30 cellular contexts compared by ENCODE assay signal in the genomic region with DNA sequence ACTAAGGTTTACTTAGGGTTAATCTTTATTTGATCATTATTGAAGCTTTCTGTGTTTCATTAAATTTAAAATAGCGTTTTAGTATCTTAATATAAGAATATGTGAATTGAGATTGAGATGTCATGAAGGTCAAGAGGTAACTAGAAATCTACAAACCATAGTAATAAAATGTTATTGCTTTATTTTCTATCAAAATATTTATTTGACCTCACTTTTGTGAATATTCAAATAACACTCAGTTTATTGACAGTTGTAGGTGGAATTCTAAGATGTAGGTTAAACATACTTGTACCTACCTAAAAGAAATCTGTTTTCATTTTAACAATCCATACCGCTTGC. TPM values are rescaled to one million over a fixed set of nuclear protein-coding genes. Genes with fewer than 3 reads are reported as not detected.
DNase-seq lines count a peak whose midpoint lies in the region; ATAC-seq, FAIRE-seq and TF ChIP-seq lines count a peak whose summit lies in the region.
"Had no signal": no experiment of that assay in that cellular context is flagged by ENCODE, and none has a peak within 500 bp of the region (broad histone marks: within the 10 kb centered on the region; RNA-seq: fewer than 3 reads in every experiment).

No MANE protein-coding gene starts in this region.

- CTCF ChIA-PET in activated CD4-positive, alpha-beta memory T cell treated with anti-CD3 and anti-CD28 coated beads for 36 hours (lab: Charles Lee), result no interaction called here

- peaks cover 3% of the 10 kb centered on the region for H3K4me1 Mint-ChIP-seq in activated CD4-positive, alpha-beta memory T cell treated with anti-CD3 and anti-CD28 coated beads for 36 hours (ENCODE audit: low read depth)

- H3K4me3 ChIP-seq in HUES6 (ENCODE audit: low read depth, low read length) (peak overlapping the region; percentile 83; the same call in 1 of the 2 replicates), hepatocyte (no peak overlapping the region), pancreas (no peak overlapping the region)
- H3K4me3 ChIP-seq: colonic mucosa, MG63, skin epidermis had no signal

- no peak overlapping the region for H3K9ac ChIP-seq in HUES6 (ENCODE audit: low read length)

- H3K9me3 ChIP-seq in HUES6 (ENCODE audit: control insufficient read depth, insufficient read depth, low read depth, low read length) (no peaks in the 10 kb centered on the region), hepatocyte (ENCODE audit: low read depth) (no peaks in the 10 kb centered on the region), pancreas (no peaks in the 10 kb centered on the region)
- H3K9me3 ChIP-seq: colonic mucosa, MG63 had no signal

- no peaks in the 10 kb centered on the region for H3K9me3 Mint-ChIP-seq in activated CD4-positive, alpha-beta memory T cell treated with anti-CD3 and anti-CD28 coated beads for 36 hours
- H3K9me3 Mint-ChIP-seq: activated B cell treated with CpG ODN at 0.5 μM for 24 hours; activated CD8-positive, alpha-beta T cell treated with anti-CD3 and anti-CD28 coated beads for 36 hours had no signal

- intact Hi-C loops in pancreas (cut with DNase I), result no loop called here
- intact Hi-C loops in activated CD4-positive, alpha-beta memory T cell treated with anti-CD3 and anti-CD28 coated beads for 36 hours (cut with micrococcal nuclease), result no loop called here

- peak overlapping the region; percentile 51 for H3K27ac ChIP-seq in HUES6 (ENCODE audit: low read depth, low read length)
- peak overlapping the region; percentile 1 for H3K27ac ChIP-seq in hepatocyte
- no peak overlapping the region for H3K27ac ChIP-seq in pancreas
- H3K27ac ChIP-seq: C4-2B, colonic mucosa, skin epidermis had no signal

- in situ Hi-C loops in ACHN (cut with HindIII; ENCODE audit: low pct_ligation_motif_present, low pct_unique_long_range_greater_than_20kb, low sequenced_read_pairs), result no loop called here

- TF ChIP-seq CTCF in hepatocyte (IDR thresholded peaks at IDR 0.05; ENCODE audit: poor library complexity) (no peak), pancreas (IDR thresholded peaks at IDR 0.05) (no peak)

- H3K36me3 ChIP-seq in HUES6 (ENCODE audit: control insufficient read depth, insufficient read depth, low read length) (no peaks in the 10 kb centered on the region), hepatocyte (replicated peaks; ENCODE audit: insufficient read depth, low read depth) (no peaks in the 10 kb centered on the region), pancreas (no peaks in the 10 kb centered on the region)
- H3K36me3 ChIP-seq: colonic mucosa, MG63 had no signal

- peaks cover 57% of the 10 kb centered on the region for H3K4me1 ChIP-seq in HUES6 (ENCODE audit: control insufficient read depth, insufficient read depth, low read length)
- peaks cover 32% of the 10 kb centered on the region for H3K4me1 ChIP-seq in hepatocyte (ENCODE audit: insufficient read depth)
- peaks cover 0 to 29% (median 6%) of the 10 kb centered on the region in 3 donors for H3K4me1 ChIP-seq in pancreas

- POLR2A ChIA-PET in activated CD4-positive, alpha-beta memory T cell treated with anti-CD3 and anti-CD28 coated beads for 36 hours (lab: Charles Lee), result no interaction called here

- H3K27me3 ChIP-seq in HUES6 (ENCODE audit: control insufficient read depth, insufficient read depth, low read length) (no peaks in the 10 kb centered on the region), hepatocyte (no peaks in the 10 kb centered on the region), pancreas (peaks cover 0 to 7% (median 3%) of the 10 kb centered on the region in 4 donors)

- peak; percentile 8 for DNase-seq in ACHN
- DNase-seq in hepatocyte (ENCODE audit: low spot score), result no peak
- DNase-seq in pancreas, result no peak
- DNase-seq in activated CD4-positive, alpha-beta memory T cell treated with anti-CD3 and anti-CD28 coated beads for 36 hours, result no peak
- no peak for DNase-seq in DMS153 (lab: John Stamatoyannopoulos, UW)
- DNase-seq: activated B cell treated with CpG ODN at 0.5 μM for 24 hours; activated CD8-positive, alpha-beta T cell treated with anti-CD3 and anti-CD28 coated beads for 36 hours; activated effector memory CD4-positive, alpha-beta T cell treated with anti-CD3 and anti-CD28 coated beads, Interleukin-2, amount 50 U/mL, for 16 hours; colonic mucosa; effector memory CD8-positive, alpha-beta T cell; EL; HCEC 1CT; mammary epithelial cell; MG63; NCI-H1417 treated with DMSO at 0.1 percent for 48 hours; NCI-H446 treated with DMSO at 0.1 percent for 48 hours; nucleus accumbens; OCI-M1; SHP77; stimulated activated CD4-positive, alpha-beta T cell treated with anti-CD3 and anti-CD28 coated beads, Interleukin-1b, Interleukin-23, amount 100 ng/mL, for 48 hours; SW 1271; T1000 had no signal

- H3K79me2 ChIP-seq in hepatocyte, result peaks cover 98% of the 10 kb centered on the region

- no peak overlapping the region for H3K4me3 Mint-ChIP-seq in activated CD4-positive, alpha-beta memory T cell treated with anti-CD3 and anti-CD28 coated beads for 36 hours
- H3K4me3 Mint-ChIP-seq: activated B cell treated with CpG ODN at 0.5 μM for 24 hours; activated CD8-positive, alpha-beta T cell treated with anti-CD3 and anti-CD28 coated beads for 36 hours; effector memory CD8-positive, alpha-beta T cell had no signal

- H4K20me1 ChIP-seq in hepatocyte (ENCODE audit: insufficient read depth, poor library complexity, severe bottlenecking), result peaks cover 56% of the 10 kb centered on the region

- WGBS in hepatocyte (ENCODE audit: low lambda C conversion rate, missing lambda C conversion rate), result 41% methylated on average over 2 of the region's 2 CpGs
- WGBS in pancreas, 2 donors, result 52 to 60% methylated on average over 2 of the region's 2 CpGs

- peak overlapping the region; percentile 84 for H3K4me2 ChIP-seq in hepatocyte

- no peak overlapping the region for H3K27ac Mint-ChIP-seq in activated CD4-positive, alpha-beta memory T cell treated with anti-CD3 and anti-CD28 coated beads for 36 hours
- H3K27ac Mint-ChIP-seq: activated B cell treated with CpG ODN at 0.5 μM for 24 hours; activated CD8-positive, alpha-beta T cell treated with anti-CD3 and anti-CD28 coated beads for 36 hours; effector memory CD8-positive, alpha-beta T cell had no signal

- no peaks in the 10 kb centered on the region for H3K9me2 ChIP-seq in hepatocyte (replicated peaks; ENCODE audit: insufficient read depth)

- H3K36me3 Mint-ChIP-seq in activated CD4-positive, alpha-beta memory T cell treated with anti-CD3 and anti-CD28 coated beads for 36 hours, result no peaks in the 10 kb centered on the region

- peaks cover 22% of the 10 kb centered on the region for H3K27me3 Mint-ChIP-seq in activated CD4-positive, alpha-beta memory T cell treated with anti-CD3 and anti-CD28 coated beads for 36 hours

- H2AFZ ChIP-seq in hepatocyte, result no peak overlapping the region

- ATAC-seq in pancreas (no peak), HG03565 (IDR thresholded peaks at IDR 0.05; ENCODE audit: unreplicated experiment) (no peak)
- ATAC-seq: activated CD8-positive, alpha-beta T cell treated with anti-CD3 and anti-CD28 coated beads for 36 hours; effector memory CD8-positive, alpha-beta T cell; esophagus mucosa had no signal

- peak; percentile 59 for FAIRE-seq in pancreas (lab: Jason Lieb, UNC)
- FAIRE-seq: D721Med, frontal cortex, keratinocyte had no signal

RNA-seq across cellular contexts. Expression of a gene that starts 5.7 kb away (rescaled TPM):
- 120 and 139 TPM in 2 replicates for total RNA-seq in hepatocyte
- polyA plus RNA-seq in hepatocyte, result 45.1 and 50.8 TPM in 2 replicates
- total RNA-seq in pancreas, result 10 to 100 TPM in 3 of 6 donors, 1 to 10 TPM in 3; 5.6 to 21.3 (median 12.4) TPM
- 10 to 100 TPM in 1 of 2 donors, 1 to 10 TPM in 1; 6.8 to 21.6 TPM for polyA plus RNA-seq in pancreas
- not detected for total RNA-seq in activated CD4-positive, alpha-beta memory T cell treated with anti-CD3 and anti-CD28 coated beads for 36 hours
- total RNA-seq: activated B cell treated with CpG ODN at 0.5 μM for 24 hours; activated CD8-positive, alpha-beta T cell treated with anti-CD3 and anti-CD28 coated beads for 36 hours had no signal

Comparison
In these comparisons a context has a peak if more than half of its experiments do, and no peak if none do; other contexts are left out.
1. H3K27ac ChIP-seq: peak in HUES6 (single experiment) and hepatocyte (single experiment); none in pancreas (0 of 4).
2. RNA of a gene that starts 5.7 kb away (total RNA-seq): 120 to 139 TPM in hepatocyte and 5.6 to 21.3 TPM in pancreas; not detected in activated CD4-positive, alpha-beta memory T cell treated with anti-CD3 and anti-CD28 coated beads for 36 hours; every median in the first group is over 4 times any median in the second.